Comparison of ENCODE assay signal across 1 cellular context in genomic region chr6:5031150-5031549, GRCh38.
TF ChIP-seq lines count a peak whose summit lies in the region.

No MANE protein-coding gene starts in this region.

TF ChIP-seq in H1, 55 proteins besides CTCF, POLR2A, EP300 and RAD21:
- TF ChIP-seq CBX8 (IDR thresholded peaks at IDR 0.05; ENCODE audit: borderline replicate concordance, low read depth, low read length), result no peak
- no peak for TF ChIP-seq POLR2AphosphoS5 (IDR thresholded peaks at IDR 0.05; ENCODE audit: low read depth, low read length)
TF ChIP-seq in H1: peak in this region for 0.
